1 cellular context compared by ENCODE assay signal in genomic region chr1:230107941-230108340, GRCh38.
TF ChIP-seq lines count a peak whose summit lies in the region.

No MANE protein-coding gene starts in this region.

TF ChIP-seq in WTC11, 78 proteins besides CTCF, POLR2A, EP300 and RAD21:
- TF ChIP-seq SMAD4 (CRISPR knock-in tag; IDR thresholded peaks at IDR 0.05) (no peak), ZNF425 (CRISPR knock-in tag; conservative IDR thresholded peaks at IDR 0.05) (no peak), FOXP4 (CRISPR knock-in tag; IDR thresholded peaks at IDR 0.05) (no peak)
TF ChIP-seq in WTC11: peak in this region for 0.
